Comparison of ENCODE assay signal across 8 cellular contexts in genomic region chr17:39676198-39676819, GRCh38. TPM values are rescaled to one million over a fixed set of nuclear protein-coding genes. Genes with fewer than 3 reads are reported as not detected.
DNase-seq lines count a peak whose midpoint lies in the region; ATAC-seq and TF ChIP-seq lines count a peak whose summit lies in the region.

No MANE protein-coding gene starts in this region.

- POLR2A ChIA-PET in CD8-positive, alpha-beta memory T cell (lab: Charles Lee), result interaction anchor here (1.6 kb wide), 1 partner anchor 12 kb away, joined by 5 read pairs; the partner anchor contains the start of gene PGAP3

- peak; percentile 55 for ATAC-seq in HG03175 (IDR thresholded peaks at IDR 0.05; ENCODE audit: unreplicated experiment)
- peak; percentile 75 for ATAC-seq in T-helper 17 cell
- no peak for ATAC-seq in HG03039 (IDR thresholded peaks at IDR 0.05; ENCODE audit: unreplicated experiment)

- peak overlapping the region in 6 of 7 donors; percentile 30 to 85 (median 56) for H3K4me3 Mint-ChIP-seq in CD8-positive, alpha-beta memory T cell
- H3K4me3 Mint-ChIP-seq in T-helper 17 cell, result peak overlapping the region; percentile 56

- peak overlapping the region; percentile 32 for H3K27ac ChIP-seq in CD8-positive, alpha-beta memory T cell (ENCODE audit: low read depth, low read length)

- H3K27me3 ChIP-seq in CD8-positive, alpha-beta memory T cell (ENCODE audit: insufficient read depth, low read length, poor library complexity, severe bottlenecking), result no peaks in the 10 kb centered on the region

- no peak overlapping the region for H3K4me3 ChIP-seq in CD8-positive, alpha-beta memory T cell (ENCODE audit: low read length)
- no peak overlapping the region for H3K4me3 ChIP-seq in epithelial cell of esophagus (ENCODE audit: low read length)

- H3K27me3 Mint-ChIP-seq in CD8-positive, alpha-beta memory T cell, result no peaks in the 10 kb centered on the region
- peaks cover 4% of the 10 kb centered on the region for H3K27me3 Mint-ChIP-seq in T-helper 17 cell

- H3K4me1 Mint-ChIP-seq in CD8-positive, alpha-beta memory T cell, result peaks cover 60 to 67% (median 62%) of the 10 kb centered on the region in 3 donors
- H3K4me1 Mint-ChIP-seq in T-helper 17 cell, result peaks cover 38% of the 10 kb centered on the region

- H3K9me3 ChIP-seq in CD8-positive, alpha-beta memory T cell (ENCODE audit: low read length), result no peaks in the 10 kb centered on the region
- no peaks in the 10 kb centered on the region for H3K9me3 ChIP-seq in T-helper 17 cell (ENCODE audit: control insufficient read depth, low read length, poor library complexity, severe bottlenecking)

- H3K36me3 ChIP-seq in CD8-positive, alpha-beta memory T cell (ENCODE audit: insufficient read depth, low read length), result no peaks in the 10 kb centered on the region

- CTCF ChIA-PET in CD8-positive, alpha-beta memory T cell (lab: Charles Lee), result interaction anchor here (0.9 to 2.8 kb wide), 6 partner anchors 11 to 55 kb away, joined by 3 to 9 read pairs (median 4); partner anchors contain the start of genes MIEN1 and PGAP3

- H3K36me3 Mint-ChIP-seq in CD8-positive, alpha-beta memory T cell, result peaks cover 2 to 7% (median 3%) of the 10 kb centered on the region in 3 donors
- H3K36me3 Mint-ChIP-seq in T-helper 17 cell (ENCODE audit: low read depth), result no peaks in the 10 kb centered on the region

- peaks cover 65% of the 10 kb centered on the region for H3K4me1 ChIP-seq in CD8-positive, alpha-beta memory T cell (ENCODE audit: insufficient read depth, low read length)

- H3K27ac Mint-ChIP-seq in CD8-positive, alpha-beta memory T cell, result peak overlapping the region; percentile 79 to 98 (median 90)
- H3K27ac Mint-ChIP-seq in T-helper 17 cell, result peak overlapping the region; percentile 89

- DNase-seq in CD8-positive, alpha-beta memory T cell, result peak; percentile 44 to 77 (median 65)
- DNase-seq in T-helper 17 cell (no peak), epithelial cell of esophagus (ENCODE audit: low read depth) (peak; percentile 44), NCI-H146 treated with DMSO at 0.1 percent for 48 hours (lab: John Stamatoyannopoulos, UW; ENCODE audit: unreplicated experiment) (no peak)
- peak; percentile 22 to 36 for DNase-seq in stimulated activated CD8-positive, alpha-beta memory T cell treated with anti-CD3 and anti-CD28 coated beads, Interleukin-2, amount 100 ng/mL, for 48 hours (ENCODE audit: low read depth in 2 of 2)
- DNase-seq in effector CD4-positive, alpha-beta T cell, result no peak

- H3K9me3 Mint-ChIP-seq in CD8-positive, alpha-beta memory T cell, result no peaks in the 10 kb centered on the region

- no peak for TF ChIP-seq CTCF in epithelial cell of esophagus (IDR thresholded peaks at IDR 0.05; ENCODE audit: insufficient read depth, low read depth, low read length, missing control alignments)

RNA-seq across cellular contexts. Expression of gene PNMT, which starts 8.1 kb away (rescaled TPM):
- total RNA-seq in CD8-positive, alpha-beta memory T cell, result not detected
- polyA plus RNA-seq in CD8-positive, alpha-beta memory T cell, result 0.39 TPM
- not detected for total RNA-seq in T-helper 17 cell

RNA-seq across cellular contexts. Expression of gene TCAP, which starts 11.2 kb away (rescaled TPM):
- 1 to 10 TPM in 1 of 2 experiments, under 1 TPM in 1; 0.97 to 1.6 TPM for total RNA-seq in CD8-positive, alpha-beta memory T cell
- not detected for polyA plus RNA-seq in CD8-positive, alpha-beta memory T cell
- 1 to 10 TPM; 1.5 to 3.1 TPM for total RNA-seq in T-helper 17 cell

RNA-seq across cellular contexts. Expression of gene PGAP3, which starts 11.5 kb away (rescaled TPM):
- 10 to 100 TPM; 11.8 to 12.1 TPM for total RNA-seq in CD8-positive, alpha-beta memory T cell
- 22.4 TPM for polyA plus RNA-seq in CD8-positive, alpha-beta memory T cell
- 10 to 100 TPM; 28.8 to 31.3 TPM for total RNA-seq in T-helper 17 cell

RNA-seq across cellular contexts. Expression of gene ERBB2, which starts 23.6 kb away (rescaled TPM):
- 1 to 10 TPM; 3.6 to 3.9 TPM for total RNA-seq in CD8-positive, alpha-beta memory T cell
- polyA plus RNA-seq in CD8-positive, alpha-beta memory T cell, result 2.4 TPM
- 1 to 10 TPM; 1.3 to 3.5 TPM for total RNA-seq in T-helper 17 cell

RNA-seq across cellular contexts. Expression of gene STARD3, which starts 39.4 kb away (rescaled TPM):
- 10 to 100 TPM; 71.4 to 74.1 TPM for total RNA-seq in CD8-positive, alpha-beta memory T cell
- 44.5 TPM for polyA plus RNA-seq in CD8-positive, alpha-beta memory T cell
- 10 to 100 TPM; 60.9 to 67.2 TPM for total RNA-seq in T-helper 17 cell

Comparison
In these comparisons a context has a peak if more than half of its experiments do, and no peak if none do; other contexts are left out.
1. DNase-seq: peak in CD8-positive, alpha-beta memory T cell (5 of 5), epithelial cell of esophagus (single experiment) and stimulated activated CD8-positive, alpha-beta memory T cell treated with anti-CD3 and anti-CD28 coated beads, Interleukin-2, amount 100 ng/mL, for 48 hours (2 of 2); none in T-helper 17 cell (0 of 3), effector CD4-positive, alpha-beta T cell (single experiment) and NCI-H146 treated with DMSO at 0.1 percent for 48 hours (single experiment).